Comparison of ENCODE assay signal across 9 cellular contexts in the genomic region with DNA sequence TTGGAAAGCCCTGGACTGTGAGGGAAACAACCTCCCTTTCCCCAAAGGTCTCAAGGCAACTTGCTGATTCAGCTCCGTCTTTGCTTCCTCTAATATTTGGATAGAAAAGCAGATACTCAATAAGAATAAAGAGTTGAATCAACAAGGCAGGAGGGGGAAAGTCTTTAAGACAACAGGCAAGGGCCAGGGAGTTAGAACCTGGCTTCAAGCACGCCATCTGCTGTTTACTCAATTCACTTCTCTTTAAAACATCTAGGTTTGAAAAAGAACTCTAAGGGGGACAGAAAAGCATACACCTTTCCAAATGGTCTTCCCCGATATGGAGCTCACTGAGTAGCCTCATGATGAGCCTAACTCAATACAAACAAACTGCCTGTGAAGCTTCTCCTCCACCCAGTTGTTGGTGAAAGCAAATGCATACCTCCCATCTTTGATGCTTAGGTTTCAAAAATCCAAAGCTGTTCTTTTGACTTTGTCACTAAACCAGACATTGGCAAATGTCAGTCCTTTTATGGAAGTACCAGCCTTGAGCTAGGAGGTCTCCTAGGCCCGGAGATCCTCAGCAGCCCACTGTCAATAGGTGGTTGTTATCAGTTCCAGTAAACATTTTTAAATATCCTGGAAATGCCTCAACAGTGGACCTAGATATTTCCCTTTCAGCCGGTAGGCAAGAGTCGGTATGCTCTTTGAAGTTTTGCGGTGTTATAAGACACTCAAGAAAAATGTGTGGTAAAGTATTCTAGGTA.
DNase-seq lines count a peak whose midpoint lies in the region; ATAC-seq and TF ChIP-seq lines count a peak whose summit lies in the region.
"Had no signal": no experiment of that assay in that cellular context is flagged by ENCODE, and none has a peak within 500 bp of the region (broad histone marks: within the 10 kb centered on the region; RNA-seq: fewer than 3 reads in every experiment).

No MANE protein-coding gene starts in this region.

- H3K4me1 ChIP-seq in cardiac muscle cell (ENCODE audit: low read depth): peaks cover 9% of the 10 kb centered on the region
- H3K4me1 ChIP-seq in SJSA1 (replicated peaks): peaks cover 44% of the 10 kb centered on the region

- ATAC-seq in left cardiac atrium (no peak), HG02870 (IDR thresholded peaks at IDR 0.05; ENCODE audit: unreplicated experiment) (no peak), HG03520 (IDR thresholded peaks at IDR 0.05; ENCODE audit: unreplicated experiment) (no peak)

- no peak overlapping the region for H3K4me3 ChIP-seq in cardiac muscle cell
- H3K4me3 ChIP-seq in SJSA1: no peak overlapping the region

- DNase-seq in cardiac muscle cell (ENCODE audit: low read depth in 1 of 2, low spot score in 1 of 2): peak; percentile 32 to 57
- no peak for DNase-seq in left cardiac atrium
- DNase-seq in SJSA1 (ENCODE audit: low read depth in 1 of 2, low spot score in 2 of 2): peak; percentile 63 to 93
- DNase-seq in glomerular visceral epithelial cell (ENCODE audit: extremely low spot score): peak; percentile 43
- DNase-seq in stimulated activated CD4-positive, alpha-beta T cell treated with anti-CD3 and anti-CD28 coated beads, Interleukin-15, amount 100 ng/mL, for 24 hours: no peak
- DNase-seq in midbrain (lab: John Stamatoyannopoulos, UW): no peak
- DNase-seq: NCI-H187 treated with DMSO at 0.1 percent for 48 hours had no signal

- H3K27me3 ChIP-seq in cardiac muscle cell (no peaks in the 10 kb centered on the region), SJSA1 (replicated peaks) (no peaks in the 10 kb centered on the region)

- peak; percentile 40 for TF ChIP-seq CTCF in cardiac muscle cell (IDR thresholded peaks at IDR 0.05; ENCODE audit: low read depth, low read length)

- no peaks in the 10 kb centered on the region for H3K9me3 ChIP-seq in cardiac muscle cell (ENCODE audit: low read depth)
- H3K9me3 ChIP-seq in SJSA1 (replicated peaks): no peaks in the 10 kb centered on the region

- intact Hi-C loops in left cardiac atrium (cut with DNase I): no loop called here

- H3K27ac ChIP-seq in cardiac muscle cell (peak overlapping the region; percentile 58), SJSA1 (peak overlapping the region; percentile 80)

- no peaks in the 10 kb centered on the region for H3K36me3 ChIP-seq in cardiac muscle cell
- no peaks in the 10 kb centered on the region for H3K36me3 ChIP-seq in SJSA1

Comparison
In these comparisons a context has a peak if more than half of its experiments do, and no peak if none do; other contexts are left out.
1. DNase-seq: peak in cardiac muscle cell (2 of 2), SJSA1 (2 of 2) and glomerular visceral epithelial cell (single experiment); none in left cardiac atrium (single experiment), stimulated activated CD4-positive, alpha-beta T cell treated with anti-CD3 and anti-CD28 coated beads, Interleukin-15, amount 100 ng/mL, for 24 hours (single experiment) and midbrain (single experiment).